9 cellular contexts compared by ENCODE assay signal in genomic region chr4:152678841-152679240, GRCh38. TPM values are rescaled to one million over a fixed set of nuclear protein-coding genes. Genes with fewer than 3 reads are reported as not detected.
DNase-seq lines count a peak whose midpoint lies in the region.
"Had no signal": no experiment of that assay in that cellular context is flagged by ENCODE, and none has a peak within 500 bp of the region (broad histone marks: within the 10 kb centered on the region; RNA-seq: fewer than 3 reads in every experiment).

No MANE protein-coding gene starts in this region.

- H3K36me3 Mint-ChIP-seq in activated CD4-positive, alpha-beta T cell treated with anti-CD3 and anti-CD28 coated beads, Interleukin-2, amount 10 ng/mL, durations not matched to agents 24 days and 14 days (ENCODE audit: low read depth), result peaks cover 9% of the 10 kb centered on the region

- no peak for DNase-seq in activated CD4-positive, alpha-beta T cell treated with anti-CD3 and anti-CD28 coated beads, Interleukin-2, amount 10 ng/mL, durations not matched to agents 24 days and 14 days
- no peak for DNase-seq in activated CD4-positive, alpha-beta T cell treated with anti-CD3 and anti-CD28 coated beads, Interleukin-2, amount 50 U/mL, for 4 hours
- DNase-seq in NCI-H774 (lab: John Stamatoyannopoulos, UW) (peak; percentile 35), NCI-H1694 treated with DMSO at 0.1 percent for 48 hours (lab: John Stamatoyannopoulos, UW) (no peak), anterior cingulate cortex (lab: John Stamatoyannopoulos, UW) (no peak), GDM1 (lab: John Stamatoyannopoulos, UW) (no peak)
- DNase-seq: activated CD4-positive, alpha-beta T cell treated with anti-CD3 and anti-CD28 coated beads for 48 hours had no signal

- peak overlapping the region; percentile 87 for H3K4me3 Mint-ChIP-seq in activated CD4-positive, alpha-beta T cell treated with anti-CD3 and anti-CD28 coated beads, Interleukin-2, amount 10 ng/mL, durations not matched to agents 24 days and 14 days

- H3K9me3 ChIP-seq in endocrine pancreas (ENCODE audit: control insufficient read depth, low read length), result no peaks in the 10 kb centered on the region

- H3K27ac Mint-ChIP-seq in activated CD4-positive, alpha-beta T cell treated with anti-CD3 and anti-CD28 coated beads, Interleukin-2, amount 10 ng/mL, durations not matched to agents 24 days and 14 days, result peak overlapping the region; percentile 39

- no peaks in the 10 kb centered on the region for H3K27me3 ChIP-seq in endocrine pancreas (ENCODE audit: control insufficient read depth, insufficient read depth, low read length)

- H3K4me1 ChIP-seq in endocrine pancreas (ENCODE audit: control insufficient read depth, insufficient read depth, low read length), result peaks cover 7% of the 10 kb centered on the region

- no peaks in the 10 kb centered on the region for H3K9me3 Mint-ChIP-seq in activated CD4-positive, alpha-beta T cell treated with anti-CD3 and anti-CD28 coated beads, Interleukin-2, amount 10 ng/mL, durations not matched to agents 24 days and 14 days

- no peak overlapping the region for H3K9ac ChIP-seq in endocrine pancreas (ENCODE audit: control insufficient read depth, insufficient read depth, low read length)

- H3K36me3 ChIP-seq in endocrine pancreas (ENCODE audit: control insufficient read depth, insufficient read depth, low read length), result no peaks in the 10 kb centered on the region

- peaks cover 51% of the 10 kb centered on the region for H3K4me1 Mint-ChIP-seq in activated CD4-positive, alpha-beta T cell treated with anti-CD3 and anti-CD28 coated beads, Interleukin-2, amount 10 ng/mL, durations not matched to agents 24 days and 14 days

- intact Hi-C loops in activated CD4-positive, alpha-beta T cell treated with anti-CD3 and anti-CD28 coated beads, Interleukin-2, amount 10 ng/mL, durations not matched to agents 24 days and 14 days (cut with micrococcal nuclease), result no loop called here

- H3K4me3 ChIP-seq in endocrine pancreas (ENCODE audit: control insufficient read depth, insufficient read depth, low read length) (peak overlapping the region; percentile 81), skin epidermis (peak overlapping the region in 6 of 7 experiments; percentile 37 to 58 (median 50))

- peak overlapping the region in 18 of 21 experiments; percentile 14 to 95 (median 84) for H3K27ac ChIP-seq in skin epidermis

- no peaks in the 10 kb centered on the region for H3K27me3 Mint-ChIP-seq in activated CD4-positive, alpha-beta T cell treated with anti-CD3 and anti-CD28 coated beads, Interleukin-2, amount 10 ng/mL, durations not matched to agents 24 days and 14 days

RNA-seq across cellular contexts. Expression of gene TMEM154, which starts 1.0 kb away (rescaled TPM):
- 7.9 and 9.0 TPM in 2 replicates for total RNA-seq in activated CD4-positive, alpha-beta T cell treated with anti-CD3 and anti-CD28 coated beads, Interleukin-2, amount 10 ng/mL, durations not matched to agents 24 days and 14 days
